In genomic region chr6:37019065-37019450, GRCh38 we compare ENCODE assay signal across 9 cellular contexts. TPM values are rescaled to one million over a fixed set of nuclear protein-coding genes. Genes with fewer than 3 reads are reported as not detected.
DNase-seq lines count a peak whose midpoint lies in the region; ATAC-seq, FAIRE-seq and TF ChIP-seq lines count a peak whose summit lies in the region.
"Had no signal": no experiment of that assay in that cellular context is flagged by ENCODE, and none has a peak within 500 bp of the region (broad histone marks: within the 10 kb centered on the region; RNA-seq: fewer than 3 reads in every experiment).

No MANE protein-coding gene starts in this region.

- no peak overlapping the region for H3K4me3 Mint-ChIP-seq in activated CD4-positive, alpha-beta T cell treated with anti-CD3 and anti-CD28 coated beads, Interleukin-2, amount 10 ng/mL, durations not matched to agents 7 days and 5 days
- H3K4me3 Mint-ChIP-seq in stimulated activated memory B cell treated with anti-CD40 and anti-IgM and Interleukin-4, amounts not matched to agents 10 μg/mL and 1 μg/mL and 100 μg/mL, for 72 hours, result no peak overlapping the region

- no peak for ATAC-seq in stimulated activated memory B cell treated with anti-CD40 and anti-IgM and Interleukin-4, amounts not matched to agents 10 μg/mL and 1 μg/mL and 100 μg/mL, for 72 hours
- ATAC-seq in GM21737 (IDR thresholded peaks at IDR 0.05; ENCODE audit: unreplicated experiment), result no peak

- no peak for FAIRE-seq in GM12892 (lab: Jason Lieb, UNC)
- FAIRE-seq: frontal cortex had no signal

- peaks cover 60% of the 10 kb centered on the region for H3K4me1 Mint-ChIP-seq in activated CD4-positive, alpha-beta T cell treated with anti-CD3 and anti-CD28 coated beads, Interleukin-2, amount 10 ng/mL, durations not matched to agents 7 days and 5 days
- peaks cover 37% of the 10 kb centered on the region for H3K4me1 Mint-ChIP-seq in stimulated activated memory B cell treated with anti-CD40 and anti-IgM and Interleukin-4, amounts not matched to agents 10 μg/mL and 1 μg/mL and 100 μg/mL, for 72 hours

- no peaks in the 10 kb centered on the region for H3K9me3 Mint-ChIP-seq in activated CD4-positive, alpha-beta T cell treated with anti-CD3 and anti-CD28 coated beads, Interleukin-2, amount 10 ng/mL, durations not matched to agents 7 days and 5 days
- H3K9me3 Mint-ChIP-seq in stimulated activated memory B cell treated with anti-CD40 and anti-IgM and Interleukin-4, amounts not matched to agents 10 μg/mL and 1 μg/mL and 100 μg/mL, for 72 hours, result no peaks in the 10 kb centered on the region

- H3K36me3 Mint-ChIP-seq in activated CD4-positive, alpha-beta T cell treated with anti-CD3 and anti-CD28 coated beads, Interleukin-2, amount 10 ng/mL, durations not matched to agents 7 days and 5 days (ENCODE audit: low read depth), result peaks cover 7% of the 10 kb centered on the region
- H3K36me3 Mint-ChIP-seq in stimulated activated memory B cell treated with anti-CD40 and anti-IgM and Interleukin-4, amounts not matched to agents 10 μg/mL and 1 μg/mL and 100 μg/mL, for 72 hours, result peaks cover 44% of the 10 kb centered on the region

- peak overlapping the region; percentile 85 for H3K27ac Mint-ChIP-seq in activated CD4-positive, alpha-beta T cell treated with anti-CD3 and anti-CD28 coated beads, Interleukin-2, amount 10 ng/mL, durations not matched to agents 7 days and 5 days
- peak overlapping the region; percentile 6 for H3K27ac Mint-ChIP-seq in stimulated activated memory B cell treated with anti-CD40 and anti-IgM and Interleukin-4, amounts not matched to agents 10 μg/mL and 1 μg/mL and 100 μg/mL, for 72 hours

- no peak for TF ChIP-seq POLR2A in GM12892 (IDR thresholded peaks at IDR 0.05; ENCODE audit: low read depth, low read length)

- no peak for DNase-seq in activated CD4-positive, alpha-beta T cell treated with anti-CD3 and anti-CD28 coated beads, Interleukin-2, amount 10 ng/mL, durations not matched to agents 7 days and 5 days
- DNase-seq in activated CD4-positive, alpha-beta T cell treated with anti-CD3 and anti-CD28 coated beads, Interleukin-2, amount 50 U/mL, for 48 hours, result no peak
- DNase-seq in NCI-H2171 treated with DMSO at 0.1 percent for 48 hours (lab: John Stamatoyannopoulos, UW) (peak; percentile 75), cerebellar cortex (ENCODE audit: low spot score) (peak; percentile 53), GM12892 (ENCODE audit: insufficient read length) (no peak), NCI-H526 (lab: John Stamatoyannopoulos, UW) (no peak)

- POLR2A ChIA-PET in activated CD4-positive, alpha-beta T cell treated with anti-CD3 and anti-CD28 coated beads, Interleukin-2, amount 10 ng/mL, durations not matched to agents 7 days and 5 days (lab: Charles Lee), result interaction anchor here (1.9 kb wide), 1 partner anchor 192 kb away, joined by 6 read pairs; no protein-coding TSS in a partner anchor

- CTCF ChIA-PET in activated CD4-positive, alpha-beta T cell treated with anti-CD3 and anti-CD28 coated beads, Interleukin-2, amount 10 ng/mL, durations not matched to agents 7 days and 5 days (lab: Charles Lee), result interaction anchor here (0.6 to 26.0 kb wide), 41 partner anchors 10 to 519 kb away, joined by 3 to 482 read pairs (median 10); partner anchors contain the start of genes C6orf89, FGD2, MTCH1 and PI16

- H3K27me3 Mint-ChIP-seq in activated CD4-positive, alpha-beta T cell treated with anti-CD3 and anti-CD28 coated beads, Interleukin-2, amount 10 ng/mL, durations not matched to agents 7 days and 5 days, result no peaks in the 10 kb centered on the region
- no peaks in the 10 kb centered on the region for H3K27me3 Mint-ChIP-seq in stimulated activated memory B cell treated with anti-CD40 and anti-IgM and Interleukin-4, amounts not matched to agents 10 μg/mL and 1 μg/mL and 100 μg/mL, for 72 hours

RNA-seq across cellular contexts. Expression of gene FGD2, which starts 13.6 kb away (rescaled TPM):
- 1 to 10 TPM; 1.5 to 2.1 TPM for total RNA-seq in activated CD4-positive, alpha-beta T cell treated with anti-CD3 and anti-CD28 coated beads, Interleukin-2, amount 10 ng/mL, durations not matched to agents 7 days and 5 days
- 19.4 TPM for polyA plus RNA-seq in GM12892 (2012; ENCODE audit: missing spikeins)

RNA-seq across cellular contexts. Expression of gene MTCH1, which starts 33.1 kb away (rescaled TPM):
- 100 to 1,000 TPM in 1 of 2 experiments, 10 to 100 TPM in 1; 94.7 to 107 TPM for total RNA-seq in activated CD4-positive, alpha-beta T cell treated with anti-CD3 and anti-CD28 coated beads, Interleukin-2, amount 10 ng/mL, durations not matched to agents 7 days and 5 days
- 75.2 TPM for polyA plus RNA-seq in GM12892 (2012; ENCODE audit: missing spikeins)

Comparison
In these comparisons a context has a peak if more than half of its experiments do, and no peak if none do; other contexts are left out.
1. DNase-seq: peak in NCI-H2171 treated with DMSO at 0.1 percent for 48 hours (single experiment) and cerebellar cortex (single experiment); none in activated CD4-positive, alpha-beta T cell treated with anti-CD3 and anti-CD28 coated beads, Interleukin-2, amount 10 ng/mL, durations not matched to agents 7 days and 5 days (single experiment), activated CD4-positive, alpha-beta T cell treated with anti-CD3 and anti-CD28 coated beads, Interleukin-2, amount 50 U/mL, for 48 hours (0 of 2), GM12892 (single experiment) and NCI-H526 (0 of 2).